ENCODE assay signal across 8 cellular contexts in genomic region chr10:119724630-119725549, GRCh38. TPM values are rescaled to one million over a fixed set of nuclear protein-coding genes. Genes with fewer than 3 reads are reported as not detected.
DNase-seq lines count a peak whose midpoint lies in the region; ATAC-seq and TF ChIP-seq lines count a peak whose summit lies in the region.

No MANE protein-coding gene starts in this region.

- H4K20me1 ChIP-seq in Karpas-422 (ENCODE audit: insufficient read depth, low read depth, low read length), result no peaks in the 10 kb centered on the region

- H3K4me3 Mint-ChIP-seq in activated T-helper 1 cell treated with anti-CD3 and anti-CD28 coated beads, Interleukin-12 subunit alpha, Interleukin-12 subunit beta, Interleukin-2, Interleukin-4 antibody, amounts not matched to agents 30 ng/mL and 10 ng/mL and 1 ng/mL, durations not matched to agents 14 hours and 24 hours and 36 hours, result peak overlapping the region; percentile 71

- peak overlapping the region; percentile 97 for H3K4me2 ChIP-seq in Karpas-422 (ENCODE audit: low read depth, low read length, poor library complexity, severe bottlenecking)

- H2AFZ ChIP-seq in Karpas-422 (ENCODE audit: low read length), result peak overlapping the region; percentile 73

- intact Hi-C loops in activated T-helper 1 cell treated with anti-CD3 and anti-CD28 coated beads, Interleukin-12 subunit alpha, Interleukin-12 subunit beta, Interleukin-2, Interleukin-4 antibody, amounts not matched to agents 30 ng/mL and 10 ng/mL and 1 ng/mL, durations not matched to agents 14 hours and 24 hours and 36 hours (cut with micrococcal nuclease), result loop anchor here (1.0 to 5.0 kb wide), 6 partner anchors 16 to 643 kb away; partner anchors contain the start of genes BAG3 and EIF3A

- H3K4me3 ChIP-seq in Karpas-422 (ENCODE audit: low read length), result peak overlapping the region; percentile 82
- H3K4me3 ChIP-seq in right atrium auricular region, result peak overlapping the region; percentile 73 to 91

- no peaks in the 10 kb centered on the region for H3K79me2 ChIP-seq in Karpas-422 (ENCODE audit: low read length)

- H3K4me1 ChIP-seq in Karpas-422 (ENCODE audit: low read length) (peaks cover 25% of the 10 kb centered on the region), right atrium auricular region (peaks cover 0 to 27% of the 10 kb centered on the region in 2 donors)

- H3K4me1 Mint-ChIP-seq in activated T-helper 1 cell treated with anti-CD3 and anti-CD28 coated beads, Interleukin-12 subunit alpha, Interleukin-12 subunit beta, Interleukin-2, Interleukin-4 antibody, amounts not matched to agents 30 ng/mL and 10 ng/mL and 1 ng/mL, durations not matched to agents 14 hours and 24 hours and 36 hours (ENCODE audit: low read depth), result peaks cover 39% of the 10 kb centered on the region

- DNase-seq in DMS79 treated with DMSO at 0.1 percent for 48 hours (lab: John Stamatoyannopoulos, UW) (peak; percentile 9), Karpas-422 (peak; percentile 72), right atrium auricular region (ENCODE audit: low spot score) (no peak), retina (peak; percentile 91), LoVo (ENCODE audit: low spot score) (no peak)
- DNase-seq in activated T-helper 1 cell treated with anti-CD3 and anti-CD28 coated beads, Interleukin-12 subunit alpha, Interleukin-12 subunit beta, Interleukin-2, Interleukin-4 antibody, amounts not matched to agents 30 ng/mL and 10 ng/mL and 1 ng/mL, durations not matched to agents 14 hours and 24 hours and 36 hours (ENCODE audit: low spot score), result no peak
- DNase-seq in activated CD8-positive, alpha-beta memory T cell treated with anti-CD3 and anti-CD28 coated beads, Interleukin-2, amount 50 U/mL, for 4 hours, result no peak

- H3K36me3 ChIP-seq in Karpas-422 (ENCODE audit: insufficient read depth, low read length), result no peaks in the 10 kb centered on the region
- no peaks in the 10 kb centered on the region for H3K36me3 ChIP-seq in right atrium auricular region

- H3K27ac ChIP-seq in Karpas-422 (ENCODE audit: low read length) (0 out of 2 replicates have a peak overlapping the region, but pooled peaks have one; percentile 35), right atrium auricular region (peak overlapping the region; percentile 94 to 97)

- no peak for TF ChIP-seq CTCF in right atrium auricular region (IDR thresholded peaks at IDR 0.05)

- H3K9me3 ChIP-seq in Karpas-422 (ENCODE audit: low read length) (no peaks in the 10 kb centered on the region), right atrium auricular region (no peaks in the 10 kb centered on the region)

- peak; percentile 13 for ATAC-seq in GM19397 (IDR thresholded peaks at IDR 0.05; ENCODE audit: unreplicated experiment)

- H3K27me3 ChIP-seq in Karpas-422 (ENCODE audit: low read length) (no peaks in the 10 kb centered on the region), right atrium auricular region (no peaks in the 10 kb centered on the region)

- peaks cover 4% of the 10 kb centered on the region for H3K9me3 Mint-ChIP-seq in activated T-helper 1 cell treated with anti-CD3 and anti-CD28 coated beads, Interleukin-12 subunit alpha, Interleukin-12 subunit beta, Interleukin-2, Interleukin-4 antibody, amounts not matched to agents 30 ng/mL and 10 ng/mL and 1 ng/mL, durations not matched to agents 14 hours and 24 hours and 36 hours

- H3K9ac ChIP-seq in Karpas-422 (ENCODE audit: low read length), result peak overlapping the region; percentile 86

- H3K27me3 Mint-ChIP-seq in activated T-helper 1 cell treated with anti-CD3 and anti-CD28 coated beads, Interleukin-12 subunit alpha, Interleukin-12 subunit beta, Interleukin-2, Interleukin-4 antibody, amounts not matched to agents 30 ng/mL and 10 ng/mL and 1 ng/mL, durations not matched to agents 14 hours and 24 hours and 36 hours (ENCODE audit: insufficient read depth), result no peaks in the 10 kb centered on the region

- peaks cover 4% of the 10 kb centered on the region for H3K36me3 Mint-ChIP-seq in activated T-helper 1 cell treated with anti-CD3 and anti-CD28 coated beads, Interleukin-12 subunit alpha, Interleukin-12 subunit beta, Interleukin-2, Interleukin-4 antibody, amounts not matched to agents 30 ng/mL and 10 ng/mL and 1 ng/mL, durations not matched to agents 14 hours and 24 hours and 36 hours (ENCODE audit: low read depth)

- H3K9me2 ChIP-seq in Karpas-422 (replicated peaks; ENCODE audit: insufficient read depth, low read length), result no peaks in the 10 kb centered on the region

- H3K27ac Mint-ChIP-seq in activated T-helper 1 cell treated with anti-CD3 and anti-CD28 coated beads, Interleukin-12 subunit alpha, Interleukin-12 subunit beta, Interleukin-2, Interleukin-4 antibody, amounts not matched to agents 30 ng/mL and 10 ng/mL and 1 ng/mL, durations not matched to agents 14 hours and 24 hours and 36 hours, result peak overlapping the region; percentile 63

RNA-seq across cellular contexts. Expression of gene INPP5F, which starts 1.0 kb away (rescaled TPM):
- 2.5 and 5.6 TPM in 2 replicates for total RNA-seq in Karpas-422 (2014; rRNA removed; shearing (Covaris generic); ENCODE audit: low replicate concordance)
- total RNA-seq in activated T-helper 1 cell treated with anti-CD3 and anti-CD28 coated beads, Interleukin-12 subunit alpha, Interleukin-12 subunit beta, Interleukin-2, Interleukin-4 antibody, amounts not matched to agents 30 ng/mL and 10 ng/mL and 1 ng/mL, durations not matched to agents 14 hours and 24 hours and 36 hours, result 17.7 and 19.4 TPM in 2 replicates
- total RNA-seq in right atrium auricular region, result 1 to 10 TPM; 3.9 to 6.2 TPM

Comparison
In these comparisons a context has a peak if more than half of its experiments do, and no peak if none do; other contexts are left out.
1. DNase-seq: peak in DMS79 treated with DMSO at 0.1 percent for 48 hours (single experiment), Karpas-422 (single experiment) and retina (single experiment); none in activated T-helper 1 cell treated with anti-CD3 and anti-CD28 coated beads, Interleukin-12 subunit alpha, Interleukin-12 subunit beta, Interleukin-2, Interleukin-4 antibody, amounts not matched to agents 30 ng/mL and 10 ng/mL and 1 ng/mL, durations not matched to agents 14 hours and 24 hours and 36 hours (single experiment), right atrium auricular region (single experiment), LoVo (single experiment) and activated CD8-positive, alpha-beta memory T cell treated with anti-CD3 and anti-CD28 coated beads, Interleukin-2, amount 50 U/mL, for 4 hours (single experiment).